Comparison of ENCODE assay signal across 8 cellular contexts in the genomic region with DNA sequence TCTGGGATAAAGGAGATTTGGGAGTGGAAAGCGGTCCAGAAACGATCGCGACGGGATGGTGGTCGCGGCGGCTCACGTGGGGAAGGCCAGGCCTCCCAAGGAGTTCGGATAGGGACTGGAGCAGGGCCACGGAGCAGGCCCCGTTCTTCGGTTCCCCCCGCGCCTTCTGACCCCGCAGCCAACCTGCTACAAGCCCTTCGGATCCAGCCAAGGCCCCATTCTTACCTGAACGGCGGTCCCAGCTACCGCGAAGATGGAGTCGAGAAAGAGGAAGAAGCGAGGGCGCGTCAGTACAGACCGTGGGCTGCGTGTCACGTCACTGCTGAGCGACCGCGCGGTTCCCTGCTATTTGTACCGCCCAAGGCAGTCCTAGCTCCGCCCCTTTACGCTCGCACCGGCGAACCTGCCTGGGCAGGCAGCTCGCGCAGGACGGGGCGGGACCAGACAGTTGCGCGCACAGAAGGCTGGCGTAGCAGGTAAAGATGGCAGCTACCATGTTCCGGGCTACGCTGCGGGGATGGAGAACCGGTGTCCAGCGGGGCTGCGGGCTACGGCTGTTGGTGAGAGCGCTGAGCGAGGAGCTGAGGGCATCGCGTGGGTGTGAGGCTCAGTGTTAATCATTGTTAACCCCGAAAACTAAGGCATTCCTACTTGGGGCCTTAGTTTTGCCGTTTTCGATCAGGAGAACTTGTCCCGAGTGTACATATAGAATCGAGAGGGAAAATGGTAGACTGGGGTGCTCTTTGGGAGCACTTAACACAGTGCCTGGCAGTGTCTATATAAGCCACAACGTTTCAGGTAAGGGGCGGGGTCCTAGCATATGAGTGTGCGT. TPM values are rescaled to one million over a fixed set of nuclear protein-coding genes. Genes with fewer than 3 reads are reported as not detected.
DNase-seq lines count a peak whose midpoint lies in the region; TF ChIP-seq lines count a peak whose summit lies in the region.

A gene (minus strand): TSS at position 270 of the 832 bp plus-strand sequence. CDS start 321 bp downstream, outside the sequence.
A gene (plus strand): TSS at position 457 of the 832 bp plus-strand sequence. CDS start 26 bp downstream, at position 483.

- H3K9me3 ChIP-seq in Loucy (ENCODE audit: insufficient read depth, low read depth, low read length) = no peaks in the 10 kb centered on the region

- peaks cover 24% of the 10 kb centered on the region for H4K20me1 ChIP-seq in Loucy (ENCODE audit: insufficient read depth, low read length, poor library complexity, severe bottlenecking)

- no peaks in the 10 kb centered on the region for H3K27me3 Mint-ChIP-seq in nephron (ENCODE audit: low read depth)
- H3K27me3 Mint-ChIP-seq in stimulated activated naive CD8-positive, alpha-beta T cell treated with anti-CD3 and anti-CD28 coated beads, Interleukin-15, Interleukin-2, amounts not matched to agents 100 ng/mL and 50 ng/mL, for 24 hours = no peaks in the 10 kb centered on the region

- no peaks in the 10 kb centered on the region for H3K9me2 ChIP-seq in Loucy (replicated peaks; ENCODE audit: low read depth, low read length)

- H3K4me1 Mint-ChIP-seq in nephron = peaks cover 28% of the 10 kb centered on the region
- peaks cover 61% of the 10 kb centered on the region for H3K4me1 Mint-ChIP-seq in stimulated activated naive CD8-positive, alpha-beta T cell treated with anti-CD3 and anti-CD28 coated beads, Interleukin-15, Interleukin-2, amounts not matched to agents 100 ng/mL and 50 ng/mL, for 24 hours (ENCODE audit: low read depth)

- no peaks in the 10 kb centered on the region for H3K27me3 ChIP-seq in Loucy (ENCODE audit: insufficient read depth, low read length, poor library complexity, severe bottlenecking)

- H3K9me3 Mint-ChIP-seq in nephron = no peaks in the 10 kb centered on the region
- H3K9me3 Mint-ChIP-seq in stimulated activated naive CD8-positive, alpha-beta T cell treated with anti-CD3 and anti-CD28 coated beads, Interleukin-15, Interleukin-2, amounts not matched to agents 100 ng/mL and 50 ng/mL, for 24 hours = no peaks in the 10 kb centered on the region

- peaks cover 32% of the 10 kb centered on the region; the same call in 1 of the 2 replicates for H3K36me3 ChIP-seq in Loucy (ENCODE audit: insufficient read depth, low read length)

- peak; percentile 97 for DNase-seq in EH (ENCODE audit: low read depth)
- peak; percentile 98 for DNase-seq in H4 (ENCODE audit: low spot score)
- peak; percentile 98 for DNase-seq in activated T-helper 9 cell treated with anti-CD3 and anti-CD28 coated beads, Interleukin-2, amount 50 U/mL, for 16 hours (ENCODE audit: low read depth)
- DNase-seq in fibroblast of peridontal ligament (ENCODE audit: extremely low read depth) = peak; percentile 93

- H3K27ac Mint-ChIP-seq in nephron = peak within 1 kb of the TSS; percentile 94 to 98 (median 97)
- H3K27ac Mint-ChIP-seq in stimulated activated naive CD8-positive, alpha-beta T cell treated with anti-CD3 and anti-CD28 coated beads, Interleukin-15, Interleukin-2, amounts not matched to agents 100 ng/mL and 50 ng/mL, for 24 hours = peak within 1 kb of the TSS; percentile 97

- H3K4me1 ChIP-seq in Loucy (ENCODE audit: insufficient read depth, low read length, poor library complexity, severe bottlenecking) = peaks cover 24% of the 10 kb centered on the region

- TF ChIP-seq CTCF in Loucy (conservative IDR thresholded peaks at IDR 0.05; ENCODE audit: low read length) = no peak
- no peak for TF ChIP-seq CTCF in nephron (IDR thresholded peaks at IDR 0.05; ENCODE audit: unreplicated experiment in 3 of 3)

- H2AFZ ChIP-seq in Loucy (ENCODE audit: low read length) = peak within 1 kb of the TSS; percentile 82

- peak; percentile 97 for TF ChIP-seq POLR2A in Raji (IDR thresholded peaks at IDR 0.05; ENCODE audit: insufficient read depth, low read depth, low read length)

- H3K36me3 Mint-ChIP-seq in nephron (ENCODE audit: low read depth) = peaks cover 49% of the 10 kb centered on the region
- H3K36me3 Mint-ChIP-seq in stimulated activated naive CD8-positive, alpha-beta T cell treated with anti-CD3 and anti-CD28 coated beads, Interleukin-15, Interleukin-2, amounts not matched to agents 100 ng/mL and 50 ng/mL, for 24 hours (ENCODE audit: low read depth) = peaks cover 70% of the 10 kb centered on the region

- H3K4me2 ChIP-seq in Loucy (ENCODE audit: low read depth, low read length, poor library complexity, severe bottlenecking) = peak within 1 kb of the TSS; percentile 99

- peaks cover 65% of the 10 kb centered on the region for H3K79me2 ChIP-seq in Loucy (ENCODE audit: insufficient read depth, low read length)

- H3K4me3 Mint-ChIP-seq in nephron = peak within 1 kb of the TSS; percentile 98 to 100 (median 99)
- H3K4me3 Mint-ChIP-seq in stimulated activated naive CD8-positive, alpha-beta T cell treated with anti-CD3 and anti-CD28 coated beads, Interleukin-15, Interleukin-2, amounts not matched to agents 100 ng/mL and 50 ng/mL, for 24 hours = peak within 1 kb of the TSS; percentile 100

- peaks cover 4% of the 10 kb centered on the region for H3F3A ChIP-seq in Loucy (ENCODE audit: low read depth)

- peak within 1 kb of the TSS; percentile 96 for H3K9ac ChIP-seq in Loucy (ENCODE audit: low read depth, low read length, poor library complexity, severe bottlenecking)

- peak within 1 kb of the TSS; percentile 92 for H3K4me3 ChIP-seq in Loucy (ENCODE audit: low read length, poor library complexity, severe bottlenecking)

RNA-seq across cellular contexts. Expression of the first gene that starts in this region (rescaled TPM):
- total RNA-seq in H4 (2014; rRNA removed; shearing (Covaris generic)) = 322 and 327 TPM in 2 replicates

RNA-seq across cellular contexts. Expression of the second gene that starts in this region (rescaled TPM):
- 61.6 and 76.7 TPM in 2 replicates for total RNA-seq in H4 (2014; rRNA removed; shearing (Covaris generic))

Comparison
In these comparisons a context has a peak if more than half of its experiments do, and no peak if none do; other contexts are left out.
1. Peak in every context shown above with its lines: DNase-seq and H3K4me3 ChIP-seq.